Comparison of ENCODE assay signal across 15 cellular contexts in genomic region chr9:113525208-113525607, GRCh38.
DNase-seq lines count a peak whose midpoint lies in the region; ATAC-seq lines count a peak whose summit lies in the region.
"Had no signal": no experiment of that assay in that cellular context is flagged by ENCODE, and none has a peak within 500 bp of the region (broad histone marks: within the 10 kb centered on the region; RNA-seq: fewer than 3 reads in every experiment).

No MANE protein-coding gene starts in this region.

- H3K4me3 Mint-ChIP-seq in CD4-positive, CD25-positive, alpha-beta regulatory T cell: peak overlapping the region in 1 of 4 donors; percentile 16
- peak overlapping the region in 1 of 3 donors; percentile 70 for H3K4me3 Mint-ChIP-seq in T-cell
- H3K4me3 Mint-ChIP-seq in effector memory CD8-positive, alpha-beta T cell: peak overlapping the region; percentile 79 to 89
- H3K4me3 Mint-ChIP-seq in activated CD4-positive, alpha-beta memory T cell treated with anti-CD3 and anti-CD28 coated beads for 36 hours: no peak overlapping the region
- H3K4me3 Mint-ChIP-seq: activated CD8-positive, alpha-beta memory T cell treated with anti-CD3 and anti-CD28 coated beads, Interleukin-2, amount 10 ng/mL, durations not matched to agents 7 days and 5 days had no signal

- H3K4me3 ChIP-seq in CD4-positive, CD25-positive, alpha-beta regulatory T cell (ENCODE audit: low read depth, low read length): no peak overlapping the region

- CTCF ChIA-PET in T-cell (lab: Charles Lee): interaction anchor here in 1 of 2 donors (0.6 to 1.3 kb wide), 2 partner anchors 13 to 253 kb away, joined by 8 to 9 read pairs; no protein-coding TSS in a partner anchor
- CTCF ChIA-PET in activated CD4-positive, alpha-beta memory T cell treated with anti-CD3 and anti-CD28 coated beads for 36 hours (lab: Charles Lee): interaction anchor here (0.8 to 1.1 kb wide), 2 partner anchors 20 to 66 kb away, joined by 3 read pairs; no protein-coding TSS in a partner anchor

- H3K9me3 ChIP-seq in CD4-positive, CD25-positive, alpha-beta regulatory T cell (ENCODE audit: control insufficient read depth in 2 of 2, low read length in 2 of 2): no peaks in the 10 kb centered on the region

- peaks cover 53% of the 10 kb centered on the region for H3K4me1 ChIP-seq in CD4-positive, CD25-positive, alpha-beta regulatory T cell (ENCODE audit: control insufficient read depth, insufficient read depth, low read length, poor library complexity, severe bottlenecking)

- peaks cover 33% of the 10 kb centered on the region for H3K36me3 Mint-ChIP-seq in CD4-positive, CD25-positive, alpha-beta regulatory T cell
- H3K36me3 Mint-ChIP-seq in T-cell: peaks cover 26% of the 10 kb centered on the region
- peaks cover 63% of the 10 kb centered on the region for H3K36me3 Mint-ChIP-seq in effector memory CD8-positive, alpha-beta T cell (ENCODE audit: insufficient read depth)
- H3K36me3 Mint-ChIP-seq in activated CD4-positive, alpha-beta memory T cell treated with anti-CD3 and anti-CD28 coated beads for 36 hours: peaks cover 34% of the 10 kb centered on the region

- intact Hi-C loops in activated CD4-positive, alpha-beta memory T cell treated with anti-CD3 and anti-CD28 coated beads for 36 hours (cut with micrococcal nuclease): no loop called here

- no peaks in the 10 kb centered on the region for H3K27me3 Mint-ChIP-seq in CD4-positive, CD25-positive, alpha-beta regulatory T cell
- no peaks in the 10 kb centered on the region for H3K27me3 Mint-ChIP-seq in T-cell
- no peaks in the 10 kb centered on the region for H3K27me3 Mint-ChIP-seq in effector memory CD8-positive, alpha-beta T cell
- H3K27me3 Mint-ChIP-seq in activated CD4-positive, alpha-beta memory T cell treated with anti-CD3 and anti-CD28 coated beads for 36 hours: no peaks in the 10 kb centered on the region
- H3K27me3 Mint-ChIP-seq: activated CD8-positive, alpha-beta memory T cell treated with anti-CD3 and anti-CD28 coated beads, Interleukin-2, amount 10 ng/mL, durations not matched to agents 7 days and 5 days had no signal

- H3K9me3 Mint-ChIP-seq in CD4-positive, CD25-positive, alpha-beta regulatory T cell: no peaks in the 10 kb centered on the region
- no peaks in the 10 kb centered on the region for H3K9me3 Mint-ChIP-seq in T-cell
- no peaks in the 10 kb centered on the region for H3K9me3 Mint-ChIP-seq in effector memory CD8-positive, alpha-beta T cell
- no peaks in the 10 kb centered on the region for H3K9me3 Mint-ChIP-seq in activated CD4-positive, alpha-beta memory T cell treated with anti-CD3 and anti-CD28 coated beads for 36 hours

- ATAC-seq in CD4-positive, CD25-positive, alpha-beta regulatory T cell (ENCODE audit: low read depth in 2 of 2): no peak
- no peak for ATAC-seq in T-cell (replicated peaks in 1 of 4)
- ATAC-seq in effector memory CD8-positive, alpha-beta T cell (replicated peaks): no peak
- ATAC-seq: activated CD8-positive, alpha-beta memory T cell treated with anti-CD3 and anti-CD28 coated beads, Interleukin-2, amount 10 ng/mL, durations not matched to agents 7 days and 5 days had no signal

- H3K36me3 ChIP-seq in CD4-positive, CD25-positive, alpha-beta regulatory T cell (ENCODE audit: control insufficient read depth, insufficient read depth, low read length): peaks cover 43% of the 10 kb centered on the region

- H3K27ac Mint-ChIP-seq in CD4-positive, CD25-positive, alpha-beta regulatory T cell: peak overlapping the region in 2 of 3 donors; percentile 50 to 85
- H3K27ac Mint-ChIP-seq in T-cell: peak overlapping the region; percentile 86 to 92
- H3K27ac Mint-ChIP-seq in effector memory CD8-positive, alpha-beta T cell: peak overlapping the region; percentile 87 to 94
- H3K27ac Mint-ChIP-seq in activated CD4-positive, alpha-beta memory T cell treated with anti-CD3 and anti-CD28 coated beads for 36 hours: no peak overlapping the region

- H3K27me3 ChIP-seq in CD4-positive, CD25-positive, alpha-beta regulatory T cell (ENCODE audit: control insufficient read depth, insufficient read depth, low read length): no peaks in the 10 kb centered on the region

- no peak overlapping the region for H3K27ac ChIP-seq in CD4-positive, CD25-positive, alpha-beta regulatory T cell (ENCODE audit: insufficient read depth, low read length, poor library complexity, severe bottlenecking)

- peaks cover 17 to 69% (median 43%) of the 10 kb centered on the region in 4 donors for H3K4me1 Mint-ChIP-seq in CD4-positive, CD25-positive, alpha-beta regulatory T cell
- peaks cover 71 to 79% (median 73%) of the 10 kb centered on the region in 3 donors for H3K4me1 Mint-ChIP-seq in T-cell
- H3K4me1 Mint-ChIP-seq in effector memory CD8-positive, alpha-beta T cell (ENCODE audit: low read depth in 2 of 2): peaks cover 77% of the 10 kb centered on the region in 2 donors
- peaks cover 45% of the 10 kb centered on the region for H3K4me1 Mint-ChIP-seq in activated CD4-positive, alpha-beta memory T cell treated with anti-CD3 and anti-CD28 coated beads for 36 hours (ENCODE audit: low read depth)

- no peak for DNase-seq in CD4-positive, CD25-positive, alpha-beta regulatory T cell
- DNase-seq in T-cell: no peak
- DNase-seq in effector memory CD8-positive, alpha-beta T cell: no peak
- peak; percentile 34 for DNase-seq in retina
- no peak for DNase-seq in SHP77 treated with DMSO at 0.1 percent for 48 hours (lab: John Stamatoyannopoulos, UW)
- no peak for DNase-seq in activated T-cell treated with anti-CD3 and anti-CD28 coated beads for 4 hours
- DNase-seq in activated CD4-positive, alpha-beta memory T cell treated with anti-CD3 and anti-CD28 coated beads for 36 hours: no peak
- no peak for DNase-seq in NCI-H1930 (lab: John Stamatoyannopoulos, UW)
- DNase-seq: activated CD8-positive, alpha-beta memory T cell treated with anti-CD3 and anti-CD28 coated beads, Interleukin-2, amount 10 ng/mL, durations not matched to agents 7 days and 5 days; activated effector memory CD4-positive, alpha-beta T cell treated with anti-CD3 and anti-CD28 coated beads, Interleukin-2, amount 50 U/mL, for 16 hours; cortex of kidney; mesendoderm; NCI-H1436 treated with DMSO at 0.1 percent for 48 hours; NCI-H345; T-helper 1 cell had no signal

- POLR2A ChIA-PET in T-cell (lab: Charles Lee): interaction anchor here in 1 of 2 donors (0.5 kb wide), 1 partner anchor 1971 kb away, joined by 3 read pairs; no protein-coding TSS in a partner anchor
- POLR2A ChIA-PET in activated CD4-positive, alpha-beta memory T cell treated with anti-CD3 and anti-CD28 coated beads for 36 hours (lab: Charles Lee): interaction anchor here (3.1 kb wide), 1 partner anchor 53 kb away, joined by 14 read pairs; no protein-coding TSS in a partner anchor
